25 cellular contexts compared by ENCODE assay signal in the genomic region with DNA sequence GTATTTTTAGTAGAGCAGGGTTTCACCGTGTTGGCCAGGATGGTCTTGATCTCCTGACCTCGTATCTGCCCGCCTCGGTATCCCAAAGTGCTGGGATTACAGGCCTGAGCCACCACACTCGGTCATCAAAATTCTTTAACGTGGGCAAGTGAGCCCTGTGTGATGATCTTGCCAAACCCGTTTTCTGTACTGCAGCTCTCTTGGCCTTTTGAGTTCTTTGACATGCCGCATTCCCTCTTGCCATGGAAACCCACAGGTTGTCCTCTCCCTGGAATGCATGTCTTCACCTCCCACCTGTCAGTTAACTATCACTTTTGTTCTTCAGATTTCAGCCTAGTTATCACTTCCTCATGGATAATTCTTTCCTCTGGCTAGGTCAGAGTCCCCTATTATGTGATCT. TPM values are rescaled to one million over a fixed set of nuclear protein-coding genes. Genes with fewer than 3 reads are reported as not detected.
DNase-seq lines count a peak whose midpoint lies in the region; ATAC-seq and TF ChIP-seq lines count a peak whose summit lies in the region.
"Had no signal": no experiment of that assay in that cellular context is flagged by ENCODE, and none has a peak within 500 bp of the region (broad histone marks: within the 10 kb centered on the region; RNA-seq: fewer than 3 reads in every experiment).

No MANE protein-coding gene starts in this region.

- peaks cover 88% of the 10 kb centered on the region for H3K79me2 ChIP-seq in smooth muscle cell (ENCODE audit: low read depth)

- no peak overlapping the region for H2AFZ ChIP-seq in smooth muscle cell (ENCODE audit: low read depth)

- no peak for TF ChIP-seq CTCF in smooth muscle cell (IDR thresholded peaks at IDR 0.05; ENCODE audit: borderline replicate concordance, insufficient read depth, poor library complexity, severe bottlenecking)
- no peak for TF ChIP-seq CTCF in thyroid gland (IDR thresholded peaks at IDR 0.05)

- H3K27me3 ChIP-seq in NT2/D1 (ENCODE audit: insufficient read depth, insufficient read length) (no peaks in the 10 kb centered on the region), iPS DF 6.9 (ENCODE audit: control insufficient read depth, insufficient read depth, low read length) (no peaks in the 10 kb centered on the region), smooth muscle cell (ENCODE audit: low read depth) (no peaks in the 10 kb centered on the region), thyroid gland (no peaks in the 10 kb centered on the region)
- H3K27me3 ChIP-seq: vagina had no signal

- TF ChIP-seq POLR2A in thyroid gland (IDR thresholded peaks at IDR 0.05) = no peak

- H3K4me3 ChIP-seq in NT2/D1 (ENCODE audit: insufficient read length, low read depth) (no peak overlapping the region), iPS DF 6.9 (ENCODE audit: low read length) (no peak overlapping the region), smooth muscle cell (no peak overlapping the region), thyroid gland (replicated peaks in 1 of 3) (no peak overlapping the region)
- H3K4me3 ChIP-seq: HAP-1, vagina had no signal

- WGBS in iPS DF 6.9 (ENCODE audit: insufficient coverage, insufficient read length) = no CpG with 5 or more reads among the region's 8 CpGs
- 55% methylated on average over 8 of the region's 8 CpGs for WGBS in smooth muscle cell (ENCODE audit: low lambda C conversion rate)
- WGBS in thyroid gland, 2 donors = 81 to 83% methylated on average over 8 of the region's 8 CpGs

- ATAC-seq in GM21529 (IDR thresholded peaks at IDR 0.05; ENCODE audit: unreplicated experiment) = no peak
- ATAC-seq: activated T-cell treated with anti-CD3 and anti-CD28 coated beads, Interleukin-2, amount 50 U/mL, for 72 hours; HepG2 had no signal

- H3K9me3 ChIP-seq in NT2/D1 (ENCODE audit: insufficient read depth, low read length) (no peaks in the 10 kb centered on the region), iPS DF 6.9 (ENCODE audit: control insufficient read depth, insufficient read depth, low read length) (no peaks in the 10 kb centered on the region), smooth muscle cell (replicated peaks; ENCODE audit: low read depth) (no peaks in the 10 kb centered on the region), thyroid gland (no peaks in the 10 kb centered on the region)
- H3K9me3 ChIP-seq: HAP-1, vagina had no signal

- H3K4me1 ChIP-seq in NT2/D1 (ENCODE audit: insufficient read depth, insufficient read length) = peaks cover 2% of the 10 kb centered on the region
- no peaks in the 10 kb centered on the region; the same call in 1 of the 2 replicates for H3K4me1 ChIP-seq in iPS DF 6.9 (ENCODE audit: control insufficient read depth, insufficient read depth, low read length)
- peaks cover 6% of the 10 kb centered on the region for H3K4me1 ChIP-seq in smooth muscle cell (ENCODE audit: low read depth)
- H3K4me1 ChIP-seq in thyroid gland = peaks cover 6% of the 10 kb centered on the region in 2 donors

- intact Hi-C loops in thyroid gland (cut with DNase I) = no loop called here

- peak; percentile 38 for DNase-seq in SIG-M5 treated with dmso at 0.1 percent for 504 hours (lab: John Stamatoyannopoulos, UW; ENCODE audit: unreplicated experiment)
- DNase-seq in SIG-M5 (lab: John Stamatoyannopoulos, UW) = no peak
- peak; percentile 35 for DNase-seq in NT2/D1 (ENCODE audit: low read depth, low spot score)
- DNase-seq in iPS DF 6.9 (ENCODE audit: low read depth, low spot score) = peak; percentile 68
- no peak for DNase-seq in smooth muscle cell (lab: John Stamatoyannopoulos, UW; ENCODE audit: unreplicated experiment)
- DNase-seq in thyroid gland = no peak
- no peak for DNase-seq in cerebellar nuclear complex (lab: John Stamatoyannopoulos, UW)
- DNase-seq: activated CD4-positive, alpha-beta T cell treated with anti-CD3 and anti-CD28 coated beads, Interleukin-2, amount 10 ng/mL, durations not matched to agents 7 days and 5 days; activated naive CD4-positive, alpha-beta T cell treated with Interleukin-2 at 50 U/mL for 16 hours; activated T-cell treated with anti-CD3 and anti-CD28 coated beads, Interleukin-2, amount 50 U/mL, for 72 hours; amygdala; CD4-positive, alpha-beta memory T cell; glutamatergic neuron; Kasumi-1; naive B cell; NCI-H1436; NCI-H2081 treated with DMSO at 0.1 percent for 48 hours; NCI-H524; nucleus accumbens; Right ventricle myocardium superior; stimulated activated naive CD4-positive, alpha-beta T cell had no signal

- no peak overlapping the region for H3K27ac ChIP-seq in iPS DF 6.9 (ENCODE audit: low read length)
- H3K27ac ChIP-seq in smooth muscle cell (ENCODE audit: low read depth) = peak overlapping the region; percentile 31
- no peak overlapping the region for H3K27ac ChIP-seq in thyroid gland
- H3K27ac ChIP-seq: vagina had no signal

- no peaks in the 10 kb centered on the region for H3F3A ChIP-seq in smooth muscle cell (ENCODE audit: low read depth)

- H3K36me3 ChIP-seq in NT2/D1 (ENCODE audit: insufficient read depth, insufficient read length, low read length) (peaks cover 29% of the 10 kb centered on the region), iPS DF 6.9 (ENCODE audit: control insufficient read depth, insufficient read depth, low read length) (no peaks in the 10 kb centered on the region), smooth muscle cell (ENCODE audit: low read depth) (no peaks in the 10 kb centered on the region), thyroid gland (no peaks in the 10 kb centered on the region)
- H3K36me3 ChIP-seq: vagina had no signal

- H3K9ac ChIP-seq in NT2/D1 (ENCODE audit: insufficient read length, low read depth) (no peak overlapping the region), smooth muscle cell (ENCODE audit: low read depth) (no peak overlapping the region)

- no peak overlapping the region for H3K4me2 ChIP-seq in smooth muscle cell

- H4K20me1 ChIP-seq in smooth muscle cell (ENCODE audit: low read depth) = peaks cover 29% of the 10 kb centered on the region

RNA-seq across cellular contexts. Expression of a gene that starts 5.0 kb away (rescaled TPM):
- 51.9 and 69.6 TPM in 2 replicates for total RNA-seq in smooth muscle cell
- 17.3 and 32.4 TPM in 2 replicates for polyA plus RNA-seq in smooth muscle cell
- total RNA-seq in thyroid gland = 10 to 100 TPM; 33.1 to 37.1 (median 34.0) TPM

RNA-seq across cellular contexts. Expression of a gene that starts 52.8 kb away (rescaled TPM):
- total RNA-seq in smooth muscle cell (13.2 and 22.9 TPM in 2 replicates), thyroid gland (10 to 100 TPM; 25.6 to 36.8 (median 29.3) TPM)
- polyA plus RNA-seq in smooth muscle cell = 13.5 and 15.8 TPM in 2 replicates

Comparison
In these comparisons a context has a peak if more than half of its experiments do, and no peak if none do; other contexts are left out.
1. DNase-seq: peak in SIG-M5 treated with dmso at 0.1 percent for 504 hours (single experiment), NT2/D1 (single experiment) and iPS DF 6.9 (single experiment); none in SIG-M5 (single experiment), smooth muscle cell (single experiment), thyroid gland (0 of 2) and cerebellar nuclear complex (0 of 2).